ENCODE assay signal across 9 cellular contexts in the genomic region with DNA sequence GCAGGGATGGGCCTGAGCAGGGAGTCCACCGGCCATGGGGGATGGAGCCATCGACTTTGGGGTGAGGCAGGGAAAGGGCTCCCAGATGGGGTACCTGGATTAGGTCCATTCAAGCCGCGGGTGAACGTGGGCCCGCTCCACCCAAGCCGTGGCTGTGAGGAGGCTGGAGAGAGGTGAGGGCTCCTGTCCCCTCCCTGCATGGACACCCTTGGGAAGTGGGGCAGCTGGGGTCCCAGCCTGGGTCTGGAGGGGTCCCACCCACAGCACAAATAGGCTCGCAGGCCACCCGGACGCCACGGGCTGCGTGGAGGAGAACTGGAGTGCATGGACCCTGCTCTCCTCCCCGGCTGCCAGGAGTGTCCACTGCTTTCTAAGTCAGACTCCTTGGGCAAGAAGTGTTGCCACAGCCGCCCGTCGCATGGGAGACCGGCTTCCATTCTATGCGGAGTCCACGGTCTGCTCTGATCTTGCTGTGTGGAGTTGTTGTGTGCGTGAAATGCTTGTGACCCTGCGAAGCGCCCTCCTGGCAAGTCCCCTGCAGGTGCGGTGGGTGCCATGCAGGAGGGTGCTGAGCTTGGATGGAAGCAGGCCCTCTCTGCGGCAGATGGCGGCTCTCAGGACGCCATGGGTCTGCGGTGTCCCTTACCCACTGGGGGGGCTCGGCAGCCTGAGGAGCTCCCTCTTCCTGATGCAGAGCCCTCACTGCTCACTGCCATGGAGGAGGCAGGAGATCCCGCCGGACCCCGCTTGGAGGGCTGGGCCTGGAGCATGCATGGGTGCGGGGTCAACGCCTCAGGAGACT. TPM values are rescaled to one million over a fixed set of nuclear protein-coding genes. Genes with fewer than 3 reads are reported as not detected.
A peak's percentile ranks its signal among the peaks of the same experiment; 100 is the strongest.
DNase-seq lines count a peak whose midpoint lies in the region; ATAC-seq and TF ChIP-seq lines count a peak whose summit lies in the region.
"Had no signal": no experiment of that assay in that cellular context is flagged by ENCODE, and none has a peak within 500 bp of the region (broad histone marks: within the 10 kb centered on the region; RNA-seq: fewer than 3 reads in every experiment).

No MANE protein-coding gene starts in this region.

- CTCF ChIA-PET in activated naive CD4-positive, alpha-beta T cell treated with anti-CD3 and anti-CD28 coated beads, Interleukin-2, amount 10 ng/mL, durations not matched to agents 7 days and 5 days (lab: Charles Lee): no interaction called here

- peaks cover 3% of the 10 kb centered on the region for H3K27me3 Mint-ChIP-seq in activated naive CD4-positive, alpha-beta T cell treated with anti-CD3 and anti-CD28 coated beads, Interleukin-2, amount 10 ng/mL, durations not matched to agents 7 days and 5 days
- peaks cover 2% of the 10 kb centered on the region for H3K27me3 Mint-ChIP-seq in memory B cell

- ATAC-seq in body of pancreas: no peak
- no peak for ATAC-seq in memory B cell (ENCODE audit: low read depth)
- no peak for ATAC-seq in upper lobe of left lung (ENCODE audit: low FRiP score in 2 of 2)

- no peak for DNase-seq in activated naive CD4-positive, alpha-beta T cell treated with anti-CD3 and anti-CD28 coated beads, Interleukin-2, amount 10 ng/mL, durations not matched to agents 7 days and 5 days
- DNase-seq in activated naive CD4-positive, alpha-beta T cell treated with anti-CD3 and anti-CD28 coated beads, Interleukin-2, amount 50 U/mL, for 16 hours: no peak
- DNase-seq in body of pancreas (no peak), memory B cell (ENCODE audit: low spot score in 2 of 2) (no peak), upper lobe of left lung (peak in 1 of 2 donors; percentile 76), NCI-H524 treated with DMSO at 0.1 percent for 48 hours (lab: John Stamatoyannopoulos, UW) (no peak), amniotic stem cell (lab: John Stamatoyannopoulos, UW) (no peak)
- DNase-seq in activated CD8-positive, alpha-beta memory T cell treated with anti-CD3 and anti-CD28 coated beads, Interleukin-2, amount 50 U/mL, for 48 hours: no peak
- DNase-seq: NCI-H1436 had no signal

- H3K4me3 ChIP-seq in body of pancreas: peak overlapping the region in 1 of 2 donors; percentile 90
- peak overlapping the region; percentile 93 to 100 (median 98) for H3K4me3 ChIP-seq in upper lobe of left lung

- H3K36me3 ChIP-seq in body of pancreas (replicated peaks in 1 of 2; ENCODE audit: insufficient read depth in 1 of 2, low read depth in 2 of 2) (no peaks in the 10 kb centered on the region), upper lobe of left lung (peaks cover 0 to 18% (median 11%) of the 10 kb centered on the region in 4 donors)

- no peaks in the 10 kb centered on the region for H3K9me3 Mint-ChIP-seq in activated naive CD4-positive, alpha-beta T cell treated with anti-CD3 and anti-CD28 coated beads, Interleukin-2, amount 10 ng/mL, durations not matched to agents 7 days and 5 days
- H3K9me3 Mint-ChIP-seq in memory B cell: no peaks in the 10 kb centered on the region

- intact Hi-C loops in body of pancreas (cut with DNase I): loop anchor here (5.0 kb wide), 1 partner anchor 137 kb away; no protein-coding TSS in a partner anchor

- H3K4me1 ChIP-seq in body of pancreas: peaks cover 71% of the 10 kb centered on the region
- H3K4me1 ChIP-seq in upper lobe of left lung: peaks cover 48 to 65% (median 60%) of the 10 kb centered on the region in 4 donors

- TF ChIP-seq EP300 in upper lobe of left lung (IDR thresholded peaks at IDR 0.05): no peak

- H3K27ac ChIP-seq in body of pancreas (peak overlapping the region; percentile 93 to 95 (median 94)), upper lobe of left lung (peak overlapping the region; percentile 95 to 98 (median 98))

- peak overlapping the region; percentile 87 for H3K27ac Mint-ChIP-seq in activated naive CD4-positive, alpha-beta T cell treated with anti-CD3 and anti-CD28 coated beads, Interleukin-2, amount 10 ng/mL, durations not matched to agents 7 days and 5 days
- no peak overlapping the region for H3K27ac Mint-ChIP-seq in memory B cell

- peaks cover 23% of the 10 kb centered on the region for H3K36me3 Mint-ChIP-seq in activated naive CD4-positive, alpha-beta T cell treated with anti-CD3 and anti-CD28 coated beads, Interleukin-2, amount 10 ng/mL, durations not matched to agents 7 days and 5 days
- no peaks in the 10 kb centered on the region for H3K36me3 Mint-ChIP-seq in memory B cell

- TF ChIP-seq POLR2A in body of pancreas (IDR thresholded peaks at IDR 0.05): no peak
- no peak for TF ChIP-seq POLR2A in upper lobe of left lung (IDR thresholded peaks at IDR 0.05)

- 12 to 43% methylated on average over 5 to 33 of the region's 33 CpGs for WGBS in body of pancreas, 2 donors
- WGBS in upper lobe of left lung, 2 donors: 0 to 59% methylated on average over 2 to 21 of the region's 33 CpGs

- H3K4me3 Mint-ChIP-seq in activated naive CD4-positive, alpha-beta T cell treated with anti-CD3 and anti-CD28 coated beads, Interleukin-2, amount 10 ng/mL, durations not matched to agents 7 days and 5 days: peak overlapping the region; percentile 82
- H3K4me3 Mint-ChIP-seq in memory B cell: peak overlapping the region; percentile 88

- H3K4me1 Mint-ChIP-seq in activated naive CD4-positive, alpha-beta T cell treated with anti-CD3 and anti-CD28 coated beads, Interleukin-2, amount 10 ng/mL, durations not matched to agents 7 days and 5 days: peaks cover 53% of the 10 kb centered on the region
- H3K4me1 Mint-ChIP-seq in memory B cell: peaks cover 29% of the 10 kb centered on the region

- no peaks in the 10 kb centered on the region for H3K27me3 ChIP-seq in body of pancreas
- H3K27me3 ChIP-seq in upper lobe of left lung: no peaks in the 10 kb centered on the region

- H3K9me3 ChIP-seq in body of pancreas (no peaks in the 10 kb centered on the region), upper lobe of left lung (no peaks in the 10 kb centered on the region)

- TF ChIP-seq CTCF in body of pancreas (IDR thresholded peaks at IDR 0.05): no peak
- TF ChIP-seq CTCF in upper lobe of left lung (IDR thresholded peaks at IDR 0.05): no peak

RNA-seq across cellular contexts. Expression of a gene that starts 2.0 kb away (rescaled TPM):
- total RNA-seq in body of pancreas (10 to 100 TPM; 25.4 to 63.3 TPM), upper lobe of left lung (100 to 1,000 TPM in 1 of 6 donors, 10 to 100 TPM in 5; 38.9 to 107 (median 78.7) TPM)

RNA-seq across cellular contexts. Expression of a gene that starts 8.1 kb away (rescaled TPM):
- 100 to 1,000 TPM in 1 of 2 donors, 10 to 100 TPM in 1; 70.2 to 129 TPM for total RNA-seq in body of pancreas
- 10 to 100 TPM in 2 of 6 donors, 1 to 10 TPM in 4; 4.0 to 12.1 (median 8.1) TPM for total RNA-seq in upper lobe of left lung

RNA-seq across cellular contexts. Expression of a gene that starts 25.7 kb away (rescaled TPM):
- total RNA-seq in body of pancreas (10 to 100 TPM; 59.9 to 87.7 TPM), upper lobe of left lung (100 to 1,000 TPM in 4 of 6 donors, 10 to 100 TPM in 2; 38.8 to 121 (median 100) TPM)

RNA-seq across cellular contexts. Expression of a gene that starts 28.8 kb away (rescaled TPM):
- total RNA-seq in body of pancreas (1,000 to 10,000 TPM; 2,008 to 2,166 TPM), upper lobe of left lung (1,000 to 10,000 TPM in 5 of 6 donors, 100 to 1,000 TPM in 1; 825 to 2,012 (median 1,317) TPM)

RNA-seq across cellular contexts. Expression of a gene that starts 40.5 kb away (rescaled TPM):
- total RNA-seq in body of pancreas (under 1 TPM in 1 of 2 donors, not detected in 1; 0.26 TPM), upper lobe of left lung (1 to 10 TPM in 1 of 6 donors, under 1 TPM in 4, not detected in 1; 0.06 to 1.0 (median 0.11) TPM)

Comparison
In these comparisons a context has a peak if more than half of its experiments do, and no peak if none do; other contexts are left out.
1. RNA of a gene that starts 8.1 kb away (total RNA-seq): 70.2 to 129 TPM in body of pancreas; 4.0 to 12.1 TPM in upper lobe of left lung; every median in the first group is over 4 times any median in the second.